ENCODE assay signal across 32 cellular contexts in the genomic region with DNA sequence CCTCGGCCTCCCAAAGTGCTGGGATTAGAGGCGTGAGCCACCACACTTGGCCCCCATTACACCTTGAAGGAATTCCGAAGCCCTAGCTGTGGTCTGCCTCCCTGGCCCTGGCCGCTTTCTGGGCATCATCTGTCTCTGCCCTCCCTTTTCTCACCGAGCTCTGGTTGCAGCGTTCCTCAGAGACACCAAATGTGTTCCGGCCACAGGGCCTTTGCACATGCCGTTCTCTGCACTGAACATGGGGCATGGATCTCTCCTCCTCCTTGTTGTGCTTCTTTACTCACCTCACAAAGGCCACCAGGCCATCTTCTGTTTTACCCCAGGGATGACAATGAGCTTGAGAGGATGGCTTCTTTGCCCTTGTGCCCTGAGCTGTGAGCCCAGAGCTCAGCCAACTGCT. TPM values are rescaled to one million over a fixed set of nuclear protein-coding genes. Genes with fewer than 3 reads are reported as not detected.
DNase-seq lines count a peak whose midpoint lies in the region; ATAC-seq, FAIRE-seq and TF ChIP-seq lines count a peak whose summit lies in the region.
"Had no signal": no experiment of that assay in that cellular context is flagged by ENCODE, and none has a peak within 500 bp of the region (broad histone marks: within the 10 kb centered on the region; RNA-seq: fewer than 3 reads in every experiment).

No MANE protein-coding gene starts in this region.

- H3K4me3 Mint-ChIP-seq in activated naive CD4-positive, alpha-beta T cell treated with anti-CD3 and anti-CD28 coated beads for 36 hours, result no peak overlapping the region
- H3K4me3 Mint-ChIP-seq in WTC11 (no peak overlapping the region), CD14-positive monocyte (no peak overlapping the region)
- H3K4me3 Mint-ChIP-seq in naive thymus-derived CD8-positive, alpha-beta T cell, result peak overlapping the region in 2 of 10 donors; percentile 5 to 49
- H3K4me3 Mint-ChIP-seq: brain, mesothelial cell of epicardium had no signal

- ATAC-seq in WTC11, result no peak
- no peak for ATAC-seq in naive thymus-derived CD8-positive, alpha-beta T cell
- ATAC-seq: activated T-helper 17 cell treated with anti-CD3 and anti-CD28 coated beads, Interleukin-2, amount 50 U/mL, for 72 hours; left lobe of liver had no signal

- H3K4me3 ChIP-seq in DOHH2 (ENCODE audit: low read length), result no peak overlapping the region
- H3K4me3 ChIP-seq: dorsolateral prefrontal cortex, HAP-1, SK-N-MC, tibial nerve had no signal

- H3K79me2 ChIP-seq in DOHH2 (ENCODE audit: control insufficient read depth, low read length), result no peaks in the 10 kb centered on the region

- peak overlapping the region; percentile 66 for H3K4me2 ChIP-seq in DOHH2 (ENCODE audit: low read length)

- H3K36me3 Mint-ChIP-seq in activated naive CD4-positive, alpha-beta T cell treated with anti-CD3 and anti-CD28 coated beads for 36 hours (ENCODE audit: low read depth), result no peaks in the 10 kb centered on the region
- H3K36me3 Mint-ChIP-seq in WTC11 (no peaks in the 10 kb centered on the region), CD14-positive monocyte (no peaks in the 10 kb centered on the region)
- H3K36me3 Mint-ChIP-seq in naive thymus-derived CD8-positive, alpha-beta T cell, result no peaks in the 10 kb centered on the region
- H3K36me3 Mint-ChIP-seq: brain, mesothelial cell of epicardium had no signal

- FAIRE-seq in RCC 7860 (lab: Jason Lieb, UNC), result no peak

- H3K9me2 ChIP-seq in DOHH2 (replicated peaks; ENCODE audit: control insufficient read depth, low read length), result no peaks in the 10 kb centered on the region

- H3K27ac ChIP-seq in DOHH2 (ENCODE audit: low read depth, low read length), result peak overlapping the region; percentile 91
- H3K27ac ChIP-seq: SK-N-MC had no signal

- intact Hi-C loops in activated naive CD4-positive, alpha-beta T cell treated with anti-CD3 and anti-CD28 coated beads for 36 hours (cut with micrococcal nuclease), result loop anchor here (5.0 kb wide), 1 partner anchor 128 kb away; no protein-coding TSS in a partner anchor
- intact Hi-C loops in CD14-positive monocyte (cut with micrococcal nuclease), result loop anchor here (5.0 kb wide), 2 partner anchors 68 to 128 kb away; no protein-coding TSS in a partner anchor

- H4K20me1 ChIP-seq in DOHH2 (ENCODE audit: control insufficient read depth, insufficient read depth, low read depth, low read length), result no peaks in the 10 kb centered on the region

- H3K9me3 ChIP-seq in DOHH2 (ENCODE audit: control insufficient read depth, insufficient read depth, low read length), result no peaks in the 10 kb centered on the region
- H3K9me3 ChIP-seq: BE2C, HAP-1 had no signal

- H3K36me3 ChIP-seq in DOHH2 (ENCODE audit: control insufficient read depth, low read length), result no peaks in the 10 kb centered on the region
- H3K36me3 ChIP-seq: BE2C, HAP-1, tibial nerve had no signal

- H3K27me3 ChIP-seq in DOHH2 (ENCODE audit: control insufficient read depth, low read length), result no peaks in the 10 kb centered on the region
- H3K27me3 ChIP-seq: BE2C, dorsolateral prefrontal cortex, tibial nerve had no signal

- CTCF ChIA-PET in activated naive CD4-positive, alpha-beta T cell treated with anti-CD3 and anti-CD28 coated beads for 36 hours (lab: Charles Lee), result interaction anchor here (0.7 to 7.5 kb wide), 5 partner anchors 20 to 132 kb away, joined by 3 to 141 read pairs (median 5); no protein-coding TSS in a partner anchor
- CTCF ChIA-PET in WTC11 (lab: Charles Lee), result interaction anchor here (1.0 to 6.1 kb wide), 5 partner anchors 14 to 136 kb away, joined by 3 to 50 read pairs (median 4); no protein-coding TSS in a partner anchor

- POLR2A ChIA-PET in WTC11 (lab: Charles Lee), result no interaction called here
- POLR2A ChIA-PET in naive thymus-derived CD8-positive, alpha-beta T cell (lab: Charles Lee), result interaction anchor here (1.3 to 11.2 kb wide), 5 partner anchors 18 to 107 kb away, joined by 4 to 361 read pairs (median 21); a partner anchor contains a TSS

- H3K4me1 ChIP-seq in DOHH2 (ENCODE audit: control insufficient read depth, low read length), result peaks cover 97% of the 10 kb centered on the region
- H3K4me1 ChIP-seq: BE2C, HAP-1 had no signal

- DNase-seq in activated naive CD4-positive, alpha-beta T cell treated with anti-CD3 and anti-CD28 coated beads for 36 hours, result no peak
- no peak for DNase-seq in activated naive CD4-positive, alpha-beta T cell (lab: John Stamatoyannopoulos, UW)
- DNase-seq in WTC11 (ENCODE audit: low spot score), result no peak
- DNase-seq in naive thymus-derived CD8-positive, alpha-beta T cell, result no peak
- no peak for DNase-seq in CD14-positive monocyte (ENCODE audit: low spot score)
- no peak for DNase-seq in activated effector memory CD4-positive, alpha-beta T cell treated with anti-CD3 and anti-CD28 coated beads, Interleukin-2, amount 50 U/mL, for 16 hours
- no peak for DNase-seq in RCC 7860 (ENCODE audit: low spot score)
- DNase-seq: ACHN; activated CD4-positive, alpha-beta T cell treated with anti-CD3 and anti-CD28 coated beads for 4 hours; BE2C; cerebellar nuclear complex; DMS79 treated with DMSO at 0.1 percent for 48 hours; dorsolateral prefrontal cortex; naive B cell; NCI-H146; NCI-H2107; NCI-H748 treated with DMSO at 0.1 percent for 48 hours; RPMI8226; stimulated activated CD4-positive, alpha-beta T cell treated with anti-CD3 and anti-CD28 coated beads, Interleukin-1b, Interleukin-23, amount 100 ng/mL, for 48 hours; stimulated activated CD8-positive, alpha-beta memory T cell treated with anti-CD3 and anti-CD28 coated beads, Interleukin-4, amount 100 ng/mL, for 48 hours had no signal

- H3F3A ChIP-seq in DOHH2 (ENCODE audit: control insufficient read depth, insufficient read depth), result peaks cover 38% of the 10 kb centered on the region

- H3K27ac Mint-ChIP-seq in activated naive CD4-positive, alpha-beta T cell treated with anti-CD3 and anti-CD28 coated beads for 36 hours, result peak overlapping the region; percentile 56
- H3K27ac Mint-ChIP-seq in WTC11 (no peak overlapping the region), CD14-positive monocyte (no peak overlapping the region)
- H3K27ac Mint-ChIP-seq in naive thymus-derived CD8-positive, alpha-beta T cell, result peak overlapping the region; percentile 73 to 97 (median 91)
- H3K27ac Mint-ChIP-seq: mesothelial cell of epicardium had no signal

- H3K27me3 Mint-ChIP-seq in activated naive CD4-positive, alpha-beta T cell treated with anti-CD3 and anti-CD28 coated beads for 36 hours (ENCODE audit: low read depth), result no peaks in the 10 kb centered on the region
- H3K27me3 Mint-ChIP-seq in WTC11 (ENCODE audit: low read depth) (peaks cover 3% of the 10 kb centered on the region; the same call in 1 of the 2 replicates), CD14-positive monocyte (ENCODE audit: low read depth in 3 of 3) (peaks cover 4 to 7% (median 6%) of the 10 kb centered on the region in 3 donors)
- H3K27me3 Mint-ChIP-seq in naive thymus-derived CD8-positive, alpha-beta T cell, result no peaks in the 10 kb centered on the region
- H3K27me3 Mint-ChIP-seq: activated T-helper 17 cell treated with anti-CD3 and anti-CD28 coated beads, Interleukin-2, amount 50 U/mL, for 72 hours; brain had no signal

- peaks cover 42% of the 10 kb centered on the region for H3K4me1 Mint-ChIP-seq in activated naive CD4-positive, alpha-beta T cell treated with anti-CD3 and anti-CD28 coated beads for 36 hours (ENCODE audit: low read depth)
- H3K4me1 Mint-ChIP-seq in WTC11 (0 out of 2 replicates have a peak, but pooled peaks cover 2% of the 10 kb centered on the region), CD14-positive monocyte (peaks cover 13% of the 10 kb centered on the region)
- H3K4me1 Mint-ChIP-seq in naive thymus-derived CD8-positive, alpha-beta T cell, result peaks cover 17 to 46% (median 41%) of the 10 kb centered on the region in 4 donors
- H3K4me1 Mint-ChIP-seq: mesothelial cell of epicardium had no signal

- TF ChIP-seq CTCF in DOHH2 (IDR thresholded peaks at IDR 0.05; ENCODE audit: low read depth, low read length, poor library complexity, severe bottlenecking) (no peak), WTC11 (IDR thresholded peaks at IDR 0.05) (no peak), CD14-positive monocyte (IDR thresholded peaks at IDR 0.05) (no peak)

- no peaks in the 10 kb centered on the region for H3K9me3 Mint-ChIP-seq in activated naive CD4-positive, alpha-beta T cell treated with anti-CD3 and anti-CD28 coated beads for 36 hours
- H3K9me3 Mint-ChIP-seq in WTC11, result peaks cover 9% of the 10 kb centered on the region
- H3K9me3 Mint-ChIP-seq in naive thymus-derived CD8-positive, alpha-beta T cell, result no peaks in the 10 kb centered on the region
- peaks cover 4 to 10% (median 6%) of the 10 kb centered on the region in 7 donors for H3K9me3 Mint-ChIP-seq in CD14-positive monocyte
- H3K9me3 Mint-ChIP-seq: activated T-helper 17 cell treated with anti-CD3 and anti-CD28 coated beads, Interleukin-2, amount 50 U/mL, for 72 hours had no signal

TF ChIP-seq in WTC11, 78 proteins besides CTCF, POLR2A, EP300 and RAD21 (continues in another document):
- TF ChIP-seq SMAD4 (CRISPR knock-in tag; IDR thresholded peaks at IDR 0.05) (no peak), GTF2I (CRISPR knock-in tag; conservative IDR thresholded peaks at IDR 0.05) (peak; percentile 72), CREB1 (CRISPR knock-in tag; IDR thresholded peaks at IDR 0.05) (no peak)
- TF ChIP-seq, protein P1, sequence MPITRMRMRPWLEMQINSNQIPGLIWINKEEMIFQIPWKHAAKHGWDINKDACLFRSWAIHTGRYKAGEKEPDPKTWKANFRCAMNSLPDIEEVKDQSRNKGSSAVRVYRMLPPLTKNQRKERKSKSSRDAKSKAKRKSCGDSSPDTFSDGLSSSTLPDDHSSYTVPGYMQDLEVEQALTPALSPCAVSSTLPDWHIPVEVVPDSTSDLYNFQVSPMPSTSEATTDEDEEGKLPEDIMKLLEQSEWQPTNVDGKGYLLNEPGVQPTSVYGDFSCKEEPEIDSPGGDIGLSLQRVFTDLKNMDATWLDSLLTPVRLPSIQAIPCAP (CRISPR knock-in tag; IDR thresholded peaks at IDR 0.05), result no peak

RNA-seq across cellular contexts. Expression of a gene that starts 39.3 kb away (rescaled TPM):
- under 1 TPM; 0.22 to 0.62 TPM for total RNA-seq in activated naive CD4-positive, alpha-beta T cell treated with anti-CD3 and anti-CD28 coated beads for 36 hours
- 0.11 TPM in 1 of 3 replicates, not detected in the others for total RNA-seq in WTC11 (2021)
- 10 to 100 TPM; 11.3 to 11.5 TPM for total RNA-seq in naive thymus-derived CD8-positive, alpha-beta T cell
- 10 to 100 TPM in 2 of 3 donors, 1 to 10 TPM in 1; 5.9 to 53.7 (median 17.1) TPM for polyA plus RNA-seq in naive thymus-derived CD8-positive, alpha-beta T cell
- polyA plus RNA-seq in CD14-positive monocyte, result not detected
- total RNA-seq: left lobe of liver, LHCN-M2, mesothelial cell of epicardium, omental fat pad, skeletal muscle tissue, tibial nerve had no signal

RNA-seq across cellular contexts. Expression of a gene that starts 41.2 kb away (rescaled TPM):
- total RNA-seq in activated naive CD4-positive, alpha-beta T cell treated with anti-CD3 and anti-CD28 coated beads for 36 hours, result not detected
- total RNA-seq in WTC11 (2021), result not detected in 3 replicates
- total RNA-seq in naive thymus-derived CD8-positive, alpha-beta T cell, result not detected
- under 1 TPM in 2 of 3 donors, not detected in 1; 0.16 to 0.20 TPM for polyA plus RNA-seq in naive thymus-derived CD8-positive, alpha-beta T cell
- polyA plus RNA-seq in CD14-positive monocyte, result not detected
- total RNA-seq: activated T-helper 17 cell treated with anti-CD3 and anti-CD28 coated beads, Interleukin-2, amount 50 U/mL, for 72 hours; left lobe of liver; LHCN-M2; mesothelial cell of epicardium; omental fat pad; skeletal muscle tissue; T-helper 2 cell treated with Interferon-gamma antibody and Interleukin-4, amounts not matched to agents 100 ng/mL and 5 ng/mL, for 36 hours; tibial nerve had no signal

Comparison
In these comparisons a context has a peak if more than half of its experiments do, and no peak if none do; other contexts are left out.
1. H3K27ac Mint-ChIP-seq: peak in activated naive CD4-positive, alpha-beta T cell treated with anti-CD3 and anti-CD28 coated beads for 36 hours (single experiment) and naive thymus-derived CD8-positive, alpha-beta T cell (10 of 10); none in WTC11 (single experiment) and CD14-positive monocyte (0 of 7).
2. RNA of a gene that starts 39.3 kb away (total RNA-seq): 11.3 to 11.5 TPM in naive thymus-derived CD8-positive, alpha-beta T cell; 0.22 to 0.62 TPM in activated naive CD4-positive, alpha-beta T cell treated with anti-CD3 and anti-CD28 coated beads for 36 hours and 0.11 TPM in WTC11; every median in the first group is over 4 times any median in the second.